In the genomic region with DNA sequence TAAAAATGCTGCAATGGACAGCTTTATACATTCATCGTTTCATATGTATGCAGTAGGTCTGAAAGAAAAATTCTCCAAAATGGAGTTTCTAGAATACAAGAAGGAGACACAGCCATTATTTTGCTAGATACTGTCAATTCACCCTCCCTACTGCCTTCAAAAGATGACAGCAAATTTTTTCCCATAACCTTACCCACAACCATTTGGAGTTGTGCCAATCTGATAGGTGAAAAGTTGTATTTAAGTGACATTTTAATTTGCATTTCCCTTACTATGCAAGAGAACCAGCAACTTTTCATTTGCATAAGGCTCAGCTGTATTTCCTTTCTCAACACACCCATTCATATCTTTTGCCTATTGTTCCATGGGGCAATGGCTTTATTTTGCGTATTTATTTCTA, we compare ENCODE assay signal across 20 cellular contexts. TPM values are rescaled to one million over a fixed set of nuclear protein-coding genes. Genes with fewer than 3 reads are reported as not detected.
DNase-seq lines count a peak whose midpoint lies in the region; ATAC-seq lines count a peak whose summit lies in the region.
"Had no signal": no experiment of that assay in that cellular context is flagged by ENCODE, and none has a peak within 500 bp of the region (broad histone marks: within the 10 kb centered on the region; RNA-seq: fewer than 3 reads in every experiment).

No MANE protein-coding gene starts in this region.

- no peak for DNase-seq in activated naive CD4-positive, alpha-beta T cell treated with anti-CD3 and anti-CD28 coated beads, Interleukin-2, amount 10 ng/mL, durations not matched to agents 7 days and 5 days
- DNase-seq in KBM-7 (peak; percentile 40), amniotic epithelial cell (ENCODE audit: low read depth) (peak; percentile 15)
- DNase-seq in stimulated activated naive CD8-positive, alpha-beta T cell treated with anti-CD3 and anti-CD28 coated beads, Interleukin-15, Interleukin-2, amounts not matched to agents 100 U/mL and 50 U/mL, for 24 hours, result peak; percentile 31
- no peak for DNase-seq in activated CD8-positive, alpha-beta memory T cell treated with anti-CD3 and anti-CD28 coated beads, Interleukin-2, amount 10 ng/mL, durations not matched to agents 7 days and 5 days
- DNase-seq: activated naive CD8-positive, alpha-beta T cell treated with anti-CD3 and anti-CD28 coated beads, Interleukin-2, amount 10 ng/mL, durations not matched to agents 7 days and 5 days; brain microvascular endothelial cell; COR-L47; Karpas-422; left ventricle myocardium inferior; NCI-H748 treated with DMSO at 0.1 percent for 48 hours; nucleus accumbens; SHP77 treated with DMSO at 0.1 percent for 48 hours; stimulated activated naive CD4-positive, alpha-beta T cell treated with Interleukin-2 at 50 U/mL for 16 hours; upper lobe of left lung had no signal

- no peaks in the 10 kb centered on the region for H3K9me3 Mint-ChIP-seq in activated naive CD4-positive, alpha-beta T cell treated with anti-CD3 and anti-CD28 coated beads, Interleukin-2, amount 50 U/mL, for 24 hours
- no peaks in the 10 kb centered on the region for H3K9me3 Mint-ChIP-seq in activated naive CD4-positive, alpha-beta T cell treated with anti-CD3 and anti-CD28 coated beads, Interleukin-2, amount 10 ng/mL, durations not matched to agents 7 days and 5 days
- H3K9me3 Mint-ChIP-seq in activated CD8-positive, alpha-beta memory T cell treated with anti-CD3 and anti-CD28 coated beads, Interleukin-2, amount 10 ng/mL, durations not matched to agents 7 days and 5 days (ENCODE audit: low read depth), result no peaks in the 10 kb centered on the region

- peaks cover 9% of the 10 kb centered on the region for H3K36me3 Mint-ChIP-seq in activated naive CD4-positive, alpha-beta T cell treated with anti-CD3 and anti-CD28 coated beads, Interleukin-2, amount 50 U/mL, for 24 hours
- H3K36me3 Mint-ChIP-seq in activated naive CD4-positive, alpha-beta T cell treated with anti-CD3 and anti-CD28 coated beads, Interleukin-2, amount 10 ng/mL, durations not matched to agents 7 days and 5 days, result peaks cover 67% of the 10 kb centered on the region
- peaks cover 41% of the 10 kb centered on the region for H3K36me3 Mint-ChIP-seq in activated CD8-positive, alpha-beta memory T cell treated with anti-CD3 and anti-CD28 coated beads, Interleukin-2, amount 10 ng/mL, durations not matched to agents 7 days and 5 days

- in situ Hi-C loops in KBM-7 (cut with MboI; ENCODE audit: low pct_unique_long_range_greater_than_20kb, low sequenced_read_pairs), result no loop called here

- peaks cover 26% of the 10 kb centered on the region for H3K4me1 Mint-ChIP-seq in activated naive CD4-positive, alpha-beta T cell treated with anti-CD3 and anti-CD28 coated beads, Interleukin-2, amount 50 U/mL, for 24 hours
- H3K4me1 Mint-ChIP-seq in activated naive CD4-positive, alpha-beta T cell treated with anti-CD3 and anti-CD28 coated beads, Interleukin-2, amount 10 ng/mL, durations not matched to agents 7 days and 5 days, result peaks cover 9% of the 10 kb centered on the region
- H3K4me1 Mint-ChIP-seq in activated CD8-positive, alpha-beta memory T cell treated with anti-CD3 and anti-CD28 coated beads, Interleukin-2, amount 10 ng/mL, durations not matched to agents 7 days and 5 days, result peaks cover 11% of the 10 kb centered on the region

- no peaks in the 10 kb centered on the region for H3K27me3 Mint-ChIP-seq in activated naive CD4-positive, alpha-beta T cell treated with anti-CD3 and anti-CD28 coated beads, Interleukin-2, amount 50 U/mL, for 24 hours
- no peaks in the 10 kb centered on the region for H3K27me3 Mint-ChIP-seq in activated naive CD4-positive, alpha-beta T cell treated with anti-CD3 and anti-CD28 coated beads, Interleukin-2, amount 10 ng/mL, durations not matched to agents 7 days and 5 days
- H3K27me3 Mint-ChIP-seq in activated CD8-positive, alpha-beta memory T cell treated with anti-CD3 and anti-CD28 coated beads, Interleukin-2, amount 10 ng/mL, durations not matched to agents 7 days and 5 days, result no peaks in the 10 kb centered on the region
- H3K27me3 Mint-ChIP-seq: activated naive CD8-positive, alpha-beta T cell treated with anti-CD3 and anti-CD28 coated beads, Interleukin-2, amount 10 ng/mL, durations not matched to agents 7 days and 5 days had no signal

- H3K4me3 Mint-ChIP-seq in activated naive CD4-positive, alpha-beta T cell treated with anti-CD3 and anti-CD28 coated beads, Interleukin-2, amount 50 U/mL, for 24 hours, result peak overlapping the region; percentile 12
- no peak overlapping the region for H3K4me3 Mint-ChIP-seq in activated naive CD4-positive, alpha-beta T cell treated with anti-CD3 and anti-CD28 coated beads, Interleukin-2, amount 10 ng/mL, durations not matched to agents 7 days and 5 days
- H3K4me3 Mint-ChIP-seq in activated CD8-positive, alpha-beta memory T cell treated with anti-CD3 and anti-CD28 coated beads, Interleukin-2, amount 10 ng/mL, durations not matched to agents 7 days and 5 days, result no peak overlapping the region
- H3K4me3 Mint-ChIP-seq: activated naive CD8-positive, alpha-beta T cell treated with anti-CD3 and anti-CD28 coated beads, Interleukin-2, amount 10 ng/mL, durations not matched to agents 7 days and 5 days had no signal

- peak; percentile 55 for ATAC-seq in stimulated activated naive CD8-positive, alpha-beta T cell treated with anti-CD3 and anti-CD28 coated beads, Interleukin-15, Interleukin-2, amounts not matched to agents 100 U/mL and 50 U/mL, for 24 hours
- ATAC-seq in GM19452 (IDR thresholded peaks at IDR 0.05; ENCODE audit: unreplicated experiment), result no peak
- no peak for ATAC-seq in HG03342 (IDR thresholded peaks at IDR 0.05; ENCODE audit: unreplicated experiment)
- no peak for ATAC-seq in activated CD8-positive, alpha-beta memory T cell treated with anti-CD3 and anti-CD28 coated beads, Interleukin-2, amount 10 ng/mL, durations not matched to agents 7 days and 5 days

- peak overlapping the region; percentile 43 for H3K27ac Mint-ChIP-seq in activated naive CD4-positive, alpha-beta T cell treated with anti-CD3 and anti-CD28 coated beads, Interleukin-2, amount 50 U/mL, for 24 hours
- H3K27ac Mint-ChIP-seq in activated naive CD4-positive, alpha-beta T cell treated with anti-CD3 and anti-CD28 coated beads, Interleukin-2, amount 10 ng/mL, durations not matched to agents 7 days and 5 days, result no peak overlapping the region
- no peak overlapping the region for H3K27ac Mint-ChIP-seq in activated CD8-positive, alpha-beta memory T cell treated with anti-CD3 and anti-CD28 coated beads, Interleukin-2, amount 10 ng/mL, durations not matched to agents 7 days and 5 days
- H3K27ac Mint-ChIP-seq: activated naive CD8-positive, alpha-beta T cell treated with anti-CD3 and anti-CD28 coated beads, Interleukin-2, amount 10 ng/mL, durations not matched to agents 7 days and 5 days had no signal

- CTCF ChIA-PET in activated naive CD4-positive, alpha-beta T cell treated with anti-CD3 and anti-CD28 coated beads, Interleukin-2, amount 10 ng/mL, durations not matched to agents 7 days and 5 days (lab: Charles Lee), result interaction anchor here (1.1 kb wide), 1 partner anchor 90 kb away, joined by 3 read pairs; no protein-coding TSS in a partner anchor
- CTCF ChIA-PET in activated CD8-positive, alpha-beta memory T cell treated with anti-CD3 and anti-CD28 coated beads, Interleukin-2, amount 10 ng/mL, durations not matched to agents 7 days and 5 days (lab: Charles Lee), result no interaction called here

RNA-seq across cellular contexts. Expression of a gene that starts 31.4 kb away (rescaled TPM):
- 10 to 100 TPM; 12.3 to 14.9 TPM for total RNA-seq in activated CD8-positive, alpha-beta memory T cell treated with anti-CD3 and anti-CD28 coated beads, Interleukin-2, amount 10 ng/mL, durations not matched to agents 7 days and 5 days
- total RNA-seq: dermis microvascular lymphatic vessel endothelial cell, OCI-LY7 had no signal

RNA-seq across cellular contexts. Expression of a gene that starts 35.9 kb away (rescaled TPM):
- 10 to 100 TPM; 19.8 to 25.9 TPM for total RNA-seq in activated CD8-positive, alpha-beta memory T cell treated with anti-CD3 and anti-CD28 coated beads, Interleukin-2, amount 10 ng/mL, durations not matched to agents 7 days and 5 days
- total RNA-seq: OCI-LY7 had no signal

Comparison
In these comparisons a context has a peak if more than half of its experiments do, and no peak if none do; other contexts are left out.
1. DNase-seq: peak in KBM-7 (single experiment), amniotic epithelial cell (single experiment) and stimulated activated naive CD8-positive, alpha-beta T cell treated with anti-CD3 and anti-CD28 coated beads, Interleukin-15, Interleukin-2, amounts not matched to agents 100 U/mL and 50 U/mL, for 24 hours (single experiment); none in activated naive CD4-positive, alpha-beta T cell treated with anti-CD3 and anti-CD28 coated beads, Interleukin-2, amount 10 ng/mL, durations not matched to agents 7 days and 5 days (single experiment) and activated CD8-positive, alpha-beta memory T cell treated with anti-CD3 and anti-CD28 coated beads, Interleukin-2, amount 10 ng/mL, durations not matched to agents 7 days and 5 days (single experiment).